8 cellular contexts compared by ENCODE assay signal in genomic region chrX:10156199-10157031, GRCh38. TPM values are rescaled to one million over a fixed set of nuclear protein-coding genes. Genes with fewer than 3 reads are reported as not detected.
A peak's percentile ranks its signal among the peaks of the same experiment; 100 is the strongest.
DNase-seq lines count a peak whose midpoint lies in the region; ATAC-seq and TF ChIP-seq lines count a peak whose summit lies in the region.

Gene CLCN4 (plus strand): TSS chrX:10156975. CDS start chrX:10185033, 28,058 bp downstream.

- peak within 1 kb of the TSS; percentile 86 for H3K27ac ChIP-seq in cardiac muscle cell

- peaks cover 2% of the 10 kb centered on the region for H3K4me1 Mint-ChIP-seq in activated naive CD8-positive, alpha-beta T cell treated with anti-CD3 and anti-CD28 coated beads, Interleukin-2, amount 10 ng/mL, durations not matched to agents 7 days and 5 days
- peaks cover 26% of the 10 kb centered on the region for H3K4me1 Mint-ChIP-seq in osteocyte (ENCODE audit: unreplicated experiment)

- no peaks in the 10 kb centered on the region for H3K36me3 Mint-ChIP-seq in activated naive CD8-positive, alpha-beta T cell treated with anti-CD3 and anti-CD28 coated beads, Interleukin-2, amount 10 ng/mL, durations not matched to agents 7 days and 5 days
- no peaks in the 10 kb centered on the region for H3K36me3 Mint-ChIP-seq in osteocyte (ENCODE audit: unreplicated experiment)

- H3K4me1 ChIP-seq in cardiac muscle cell (ENCODE audit: low read depth) = peaks cover 7% of the 10 kb centered on the region

- H3K27me3 Mint-ChIP-seq in activated naive CD8-positive, alpha-beta T cell treated with anti-CD3 and anti-CD28 coated beads, Interleukin-2, amount 10 ng/mL, durations not matched to agents 7 days and 5 days = peaks cover 37% of the 10 kb centered on the region
- H3K27me3 Mint-ChIP-seq in osteocyte (ENCODE audit: unreplicated experiment) = no peaks in the 10 kb centered on the region

- no peak within 1 kb of the TSS for H3K27ac Mint-ChIP-seq in activated naive CD8-positive, alpha-beta T cell treated with anti-CD3 and anti-CD28 coated beads, Interleukin-2, amount 10 ng/mL, durations not matched to agents 7 days and 5 days
- peak within 1 kb of the TSS; percentile 82 for H3K27ac Mint-ChIP-seq in osteocyte (ENCODE audit: unreplicated experiment)

- no peaks in the 10 kb centered on the region for H3K9me3 ChIP-seq in cardiac muscle cell (ENCODE audit: low read depth)

- TF ChIP-seq CTCF in cardiac muscle cell (IDR thresholded peaks at IDR 0.05; ENCODE audit: low read depth, low read length) = no peak
- no peak for TF ChIP-seq CTCF in osteocyte (IDR thresholded peaks at IDR 0.05)

- peak; percentile 48 for ATAC-seq in GM21619 (IDR thresholded peaks at IDR 0.05; ENCODE audit: unreplicated experiment)
- no peak for ATAC-seq in activated naive CD8-positive, alpha-beta T cell treated with anti-CD3 and anti-CD28 coated beads, Interleukin-2, amount 10 ng/mL, durations not matched to agents 7 days and 5 days (ENCODE audit: low read depth)

- H3K4me3 ChIP-seq in cardiac muscle cell = peak within 1 kb of the TSS; percentile 36

- H3K27me3 ChIP-seq in cardiac muscle cell = no peaks in the 10 kb centered on the region

- DNase-seq in CD1c-positive myeloid dendritic cell (ENCODE audit: extremely low spot score) = peak; percentile 13
- peak; percentile 58 for DNase-seq in NCI-H1092 treated with DMSO at 0.1 percent for 48 hours (lab: John Stamatoyannopoulos, UW)
- DNase-seq in activated naive CD8-positive, alpha-beta T cell treated with anti-CD3 and anti-CD28 coated beads, Interleukin-2, amount 10 ng/mL, durations not matched to agents 7 days and 5 days = no peak
- peak; percentile 74 to 76 for DNase-seq in cardiac muscle cell (ENCODE audit: low read depth in 1 of 2, low spot score in 1 of 2)
- DNase-seq in osteocyte (ENCODE audit: extremely low spot score, unreplicated experiment) = no peak
- no peak for DNase-seq in COLO829 (ENCODE audit: low spot score)
- no peak for DNase-seq in activated CD4-positive, CD25-positive, alpha-beta regulatory T cell treated with anti-CD3 and anti-CD28 coated beads, Interleukin-2, amount 50 U/mL, for 72 hours

- POLR2A ChIA-PET in activated naive CD8-positive, alpha-beta T cell treated with anti-CD3 and anti-CD28 coated beads, Interleukin-2, amount 10 ng/mL, durations not matched to agents 7 days and 5 days (lab: Charles Lee) = no interaction called here

- no peaks in the 10 kb centered on the region for H3K36me3 ChIP-seq in cardiac muscle cell

- H3K9me3 Mint-ChIP-seq in activated naive CD8-positive, alpha-beta T cell treated with anti-CD3 and anti-CD28 coated beads, Interleukin-2, amount 10 ng/mL, durations not matched to agents 7 days and 5 days = no peaks in the 10 kb centered on the region
- no peaks in the 10 kb centered on the region for H3K9me3 Mint-ChIP-seq in osteocyte (ENCODE audit: unreplicated experiment)

- peak within 1 kb of the TSS; percentile 39 for H3K4me3 Mint-ChIP-seq in activated naive CD8-positive, alpha-beta T cell treated with anti-CD3 and anti-CD28 coated beads, Interleukin-2, amount 10 ng/mL, durations not matched to agents 7 days and 5 days
- H3K4me3 Mint-ChIP-seq in osteocyte (ENCODE audit: unreplicated experiment) = peak within 1 kb of the TSS; percentile 62

RNA-seq across cellular contexts. Expression of gene CLCN4, which starts in this region (rescaled TPM):
- total RNA-seq in activated naive CD8-positive, alpha-beta T cell treated with anti-CD3 and anti-CD28 coated beads, Interleukin-2, amount 10 ng/mL, durations not matched to agents 7 days and 5 days = under 1 TPM in 1 of 2 experiments, not detected in 1; 0.25 TPM
- total RNA-seq in cardiac muscle cell (15.2 and 18.2 TPM in 2 replicates), osteocyte (2.3 and 3.7 TPM in 2 replicates)
- 5.4 and 7.8 TPM in 2 replicates for polyA plus RNA-seq in cardiac muscle cell

Comparison
In these comparisons a context has a peak if more than half of its experiments do, and no peak if none do; other contexts are left out.
1. DNase-seq: peak in CD1c-positive myeloid dendritic cell (single experiment), NCI-H1092 treated with DMSO at 0.1 percent for 48 hours (single experiment) and cardiac muscle cell (2 of 2); none in activated naive CD8-positive, alpha-beta T cell treated with anti-CD3 and anti-CD28 coated beads, Interleukin-2, amount 10 ng/mL, durations not matched to agents 7 days and 5 days (single experiment), osteocyte (single experiment), COLO829 (single experiment) and activated CD4-positive, CD25-positive, alpha-beta regulatory T cell treated with anti-CD3 and anti-CD28 coated beads, Interleukin-2, amount 50 U/mL, for 72 hours (single experiment).